Comparison of ENCODE assay signal across 19 cellular contexts in genomic region chr3:190739726-190740230, GRCh38.
DNase-seq lines count a peak whose midpoint lies in the region; TF ChIP-seq lines count a peak whose summit lies in the region.
"Had no signal": no experiment of that assay in that cellular context is flagged by ENCODE, and none has a peak within 500 bp of the region (broad histone marks: within the 10 kb centered on the region; RNA-seq: fewer than 3 reads in every experiment).

No MANE protein-coding gene starts in this region.

- H3K27ac Mint-ChIP-seq in CD14-positive monocyte: no peak overlapping the region
- H3K27ac Mint-ChIP-seq: CD4-positive, CD25-positive, alpha-beta regulatory T cell; HFFc6; IgD-negative memory B cell had no signal

- H3K27ac ChIP-seq in GM23248 (no peak overlapping the region), smooth muscle cell (ENCODE audit: low read depth) (peak overlapping the region; percentile 52)

- H3K27me3 ChIP-seq in GM23248 (replicated peaks; ENCODE audit: insufficient read depth) (no peaks in the 10 kb centered on the region), smooth muscle cell (ENCODE audit: low read depth) (peaks cover 13% of the 10 kb centered on the region)

- no peaks in the 10 kb centered on the region for H3K9me2 ChIP-seq in GM23248 (ENCODE audit: insufficient read depth)

- H3K4me1 ChIP-seq in GM23248 (ENCODE audit: insufficient read depth) (no peaks in the 10 kb centered on the region), smooth muscle cell (ENCODE audit: low read depth) (no peaks in the 10 kb centered on the region)

- peak; percentile 42 for DNase-seq in GM23248
- peak; percentile 2 for DNase-seq in RPMI7951 (ENCODE audit: low read depth)
- peak; percentile 40 for DNase-seq in fibroblast of pulmonary artery (ENCODE audit: low read depth)
- DNase-seq in smooth muscle cell (lab: John Stamatoyannopoulos, UW; ENCODE audit: unreplicated experiment): no peak
- DNase-seq in DMS79 (lab: John Stamatoyannopoulos, UW): no peak
- no peak for DNase-seq in effector CD4-positive, alpha-beta T cell
- no peak for DNase-seq in CD14-positive monocyte (ENCODE audit: low spot score)
- DNase-seq: ACHN; AML-193; CD4-positive, CD25-positive, alpha-beta regulatory T cell; GDM1; HFFc6; Kasumi-1; NCI-H1417; NCI-H2029; NCI-H510A; NCI-H774; PC-3 had no signal

- no peak overlapping the region for H2AFZ ChIP-seq in GM23248
- no peak overlapping the region for H2AFZ ChIP-seq in smooth muscle cell (ENCODE audit: low read depth)

- no peaks in the 10 kb centered on the region for H3F3A ChIP-seq in GM23248 (ENCODE audit: insufficient read depth)
- no peaks in the 10 kb centered on the region for H3F3A ChIP-seq in smooth muscle cell (ENCODE audit: low read depth)

- H3K9ac ChIP-seq in GM23248 (no peak overlapping the region), smooth muscle cell (ENCODE audit: low read depth) (peak overlapping the region; percentile 42)

- peaks cover 0 to 4% (median 0%) of the 10 kb centered on the region in 3 donors for H3K27me3 Mint-ChIP-seq in CD14-positive monocyte (ENCODE audit: low read depth in 3 of 3)
- H3K27me3 Mint-ChIP-seq: IgD-negative memory B cell had no signal

- in situ Hi-C loops in GM23248 (cut with MboI): no loop called here

- H3K79me2 ChIP-seq in GM23248 (ENCODE audit: insufficient read depth): no peaks in the 10 kb centered on the region
- no peaks in the 10 kb centered on the region for H3K79me2 ChIP-seq in smooth muscle cell (ENCODE audit: low read depth)

- H3K4me1 Mint-ChIP-seq in CD14-positive monocyte: no peaks in the 10 kb centered on the region
- H3K4me1 Mint-ChIP-seq: CD4-positive, CD25-positive, alpha-beta regulatory T cell had no signal

- H4K20me1 ChIP-seq in GM23248 (ENCODE audit: insufficient read depth) (no peaks in the 10 kb centered on the region), smooth muscle cell (ENCODE audit: low read depth) (no peaks in the 10 kb centered on the region)

- intact Hi-C loops in CD14-positive monocyte (cut with micrococcal nuclease): no loop called here

- 52% methylated on average over 5 of the region's 5 CpGs for WGBS in GM23248 (ENCODE audit: low coverage in 1 of 2, low lambda C conversion rate in 2 of 2, missing lambda C conversion rate in 2 of 2), 2 experiments
- 66% methylated on average over 5 of the region's 5 CpGs for WGBS in smooth muscle cell (ENCODE audit: low lambda C conversion rate)

- H3K36me3 Mint-ChIP-seq in CD14-positive monocyte: no peaks in the 10 kb centered on the region
- H3K36me3 Mint-ChIP-seq: CD4-positive, CD25-positive, alpha-beta regulatory T cell; IgD-negative memory B cell had no signal

- H3K4me3 ChIP-seq in GM23248: no peak overlapping the region
- no peak overlapping the region for H3K4me3 ChIP-seq in fibroblast of pulmonary artery (replicated peaks; ENCODE audit: low read depth, low read length)
- no peak overlapping the region for H3K4me3 ChIP-seq in smooth muscle cell

- H3K4me2 ChIP-seq in GM23248 (ENCODE audit: unreplicated experiment): no peak overlapping the region
- peak overlapping the region; percentile 26 for H3K4me2 ChIP-seq in smooth muscle cell

- H3K9me3 Mint-ChIP-seq in CD14-positive monocyte: peaks cover 0 to 4% (median 0%) of the 10 kb centered on the region in 7 donors
- H3K9me3 Mint-ChIP-seq: HFFc6 had no signal

- no peaks in the 10 kb centered on the region for H3K36me3 ChIP-seq in GM23248 (ENCODE audit: low read depth)
- no peaks in the 10 kb centered on the region for H3K36me3 ChIP-seq in smooth muscle cell (ENCODE audit: low read depth)

- TF ChIP-seq CTCF in fibroblast of pulmonary artery (IDR thresholded peaks at IDR 0.05; ENCODE audit: low read length, missing control alignments): no peak
- TF ChIP-seq CTCF in smooth muscle cell (IDR thresholded peaks at IDR 0.05; ENCODE audit: borderline replicate concordance, insufficient read depth, poor library complexity, severe bottlenecking): no peak
- no peak for TF ChIP-seq CTCF in CD14-positive monocyte (IDR thresholded peaks at IDR 0.05)

- no peak overlapping the region for H3K4me3 Mint-ChIP-seq in CD14-positive monocyte
- H3K4me3 Mint-ChIP-seq: CD4-positive, CD25-positive, alpha-beta regulatory T cell; HFFc6; IgD-negative memory B cell had no signal

- H3K9me3 ChIP-seq in GM23248 (ENCODE audit: low read depth) (no peaks in the 10 kb centered on the region), smooth muscle cell (replicated peaks; ENCODE audit: low read depth) (no peaks in the 10 kb centered on the region)

Comparison
In these comparisons a context has a peak if more than half of its experiments do, and no peak if none do; other contexts are left out.
1. DNase-seq: peak in GM23248 (single experiment), RPMI7951 (single experiment) and fibroblast of pulmonary artery (single experiment); none in smooth muscle cell (single experiment), DMS79 (single experiment), effector CD4-positive, alpha-beta T cell (single experiment) and CD14-positive monocyte (single experiment).